ENCODE assay signal across 8 cellular contexts in the genomic region with DNA sequence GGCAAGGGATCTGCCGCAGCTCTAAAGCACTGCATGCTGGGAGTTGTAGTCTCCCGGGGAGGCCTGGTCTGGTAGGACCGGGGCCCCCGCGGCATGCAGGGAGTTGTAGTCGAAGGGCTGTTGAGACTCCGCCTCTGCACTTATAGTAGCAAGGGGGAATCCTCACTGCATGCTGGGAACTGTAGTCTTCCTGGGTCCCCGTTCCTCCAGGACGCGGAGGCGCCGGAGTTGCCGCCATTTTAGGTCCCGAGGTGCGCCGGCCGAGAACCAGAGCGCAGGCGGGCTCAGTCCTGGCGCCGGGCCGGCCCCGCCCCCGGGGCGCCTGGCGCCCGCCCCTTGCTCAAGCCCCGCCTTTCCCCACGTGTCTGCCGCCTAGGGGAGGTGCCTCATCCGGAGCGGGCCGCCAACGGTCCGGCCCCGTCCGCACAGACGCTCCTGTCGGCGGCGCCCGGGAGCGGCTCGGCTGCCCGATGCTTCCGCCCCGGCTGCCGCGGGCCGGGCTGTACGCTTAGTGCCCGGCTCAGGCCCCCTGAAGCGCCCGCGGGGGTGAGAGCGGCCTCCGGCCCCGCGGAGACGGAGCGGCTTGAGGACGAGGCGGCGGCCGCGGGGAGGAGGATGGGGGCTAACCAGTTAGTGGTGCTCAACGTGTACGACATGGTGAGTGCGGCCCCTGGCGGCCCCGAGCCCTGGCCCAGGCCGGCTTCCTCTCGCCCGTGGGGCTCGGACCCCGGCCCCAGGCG. TPM values are rescaled to one million over a fixed set of nuclear protein-coding genes. Genes with fewer than 3 reads are reported as not detected.
DNase-seq lines count a peak whose midpoint lies in the region; ATAC-seq and TF ChIP-seq lines count a peak whose summit lies in the region.

A gene (plus strand): TSS at position 428 of the 740 bp plus-strand sequence. CDS start 188 bp downstream, at position 616.

- H3K9me3 ChIP-seq in DOHH2 (ENCODE audit: control insufficient read depth, insufficient read depth, low read length) (no peaks in the 10 kb centered on the region), KOPT-K1 (ENCODE audit: insufficient read depth, low read length, poor library complexity, severe bottlenecking) (no peaks in the 10 kb centered on the region), Peyer's patch (no peaks in the 10 kb centered on the region), esophagus muscularis mucosa (no peaks in the 10 kb centered on the region), muscle layer of duodenum (ENCODE audit: control insufficient read depth in 1 of 2, low read length in 2 of 2) (no peaks in the 10 kb centered on the region)

- H3K27ac ChIP-seq in DOHH2 (ENCODE audit: low read depth, low read length) (peak within 1 kb of the TSS; percentile 78), KOPT-K1 (ENCODE audit: low read depth, low read length, poor library complexity, severe bottlenecking) (peak within 1 kb of the TSS; percentile 85), Peyer's patch (peak within 1 kb of the TSS; percentile 90 to 98 (median 95)), esophagus muscularis mucosa (replicated peaks in 1 of 4) (peak within 1 kb of the TSS; percentile 95 to 97 (median 97)), muscle layer of duodenum (ENCODE audit: low read length) (peak within 1 kb of the TSS; percentile 78)

- peaks cover 49% of the 10 kb centered on the region for H3K79me2 ChIP-seq in DOHH2 (ENCODE audit: control insufficient read depth, low read length)

- peaks cover 44% of the 10 kb centered on the region for H3K36me3 ChIP-seq in DOHH2 (ENCODE audit: control insufficient read depth, low read length)
- H3K36me3 ChIP-seq in KOPT-K1 (ENCODE audit: insufficient read depth, low read length), result peaks cover 13% of the 10 kb centered on the region
- H3K36me3 ChIP-seq in Peyer's patch, result no peaks in the 10 kb centered on the region
- H3K36me3 ChIP-seq in esophagus muscularis mucosa, result peaks cover 0 to 7% (median 0%) of the 10 kb centered on the region in 4 donors
- H3K36me3 ChIP-seq in muscle layer of duodenum (ENCODE audit: control insufficient read depth in 1 of 2, insufficient read depth in 2 of 2, low read length in 2 of 2), result no peaks in the 10 kb centered on the region

- TF ChIP-seq CTCF in DOHH2 (IDR thresholded peaks at IDR 0.05; ENCODE audit: low read depth, low read length, poor library complexity, severe bottlenecking) (peak; percentile 53), Peyer's patch (IDR thresholded peaks at IDR 0.05) (peak in 5 of 6 experiments; percentile 35 to 64 (median 54)), esophagus muscularis mucosa (IDR thresholded peaks at IDR 0.05) (peak; percentile 52 to 57 (median 55))

- peaks cover 8% of the 10 kb centered on the region; the same call in 1 of the 2 replicates for H4K20me1 ChIP-seq in DOHH2 (ENCODE audit: control insufficient read depth, insufficient read depth, low read depth, low read length)

- H3K9me2 ChIP-seq in DOHH2 (replicated peaks; ENCODE audit: control insufficient read depth, low read length), result no peaks in the 10 kb centered on the region

- TF ChIP-seq POLR2A in Peyer's patch (IDR thresholded peaks at IDR 0.05) (peak; percentile 96 to 97), esophagus muscularis mucosa (IDR thresholded peaks at IDR 0.05; ENCODE audit: low read depth) (peak; percentile 95)

- H3K4me1 ChIP-seq in DOHH2 (ENCODE audit: control insufficient read depth, low read length) (peaks cover 42% of the 10 kb centered on the region), Peyer's patch (peaks cover 0 to 19% (median 4%) of the 10 kb centered on the region in 4 donors), esophagus muscularis mucosa (peaks cover 34 to 49% (median 45%) of the 10 kb centered on the region in 4 donors), muscle layer of duodenum (ENCODE audit: control insufficient read depth in 1 of 2, insufficient read depth in 2 of 2, low read length in 2 of 2) (peaks cover 5 to 22% of the 10 kb centered on the region in 2 donors)

- no peak for TF ChIP-seq EP300 in esophagus muscularis mucosa (IDR thresholded peaks at IDR 0.05)

- WGBS in esophagus muscularis mucosa, result 0% methylated on average over 7 of the region's 77 CpGs

- H3K4me3 ChIP-seq in DOHH2 (ENCODE audit: low read length), result peak within 1 kb of the TSS; percentile 82
- peak within 1 kb of the TSS; percentile 71 to 90 (median 86) for H3K4me3 ChIP-seq in Peyer's patch
- H3K4me3 ChIP-seq in esophagus muscularis mucosa, result peak within 1 kb of the TSS; percentile 72 to 90 (median 78)
- peak within 1 kb of the TSS; percentile 85 to 93 for H3K4me3 ChIP-seq in muscle layer of duodenum (ENCODE audit: low read depth in 1 of 2, low read length in 2 of 2)

- intact Hi-C loops in esophagus muscularis mucosa (cut with DNase I), result loop anchor here (5.0 kb wide), 2 partner anchors 201 to 324 kb away; a partner anchor contains a TSS

- ATAC-seq in GM21786 (IDR thresholded peaks at IDR 0.05; ENCODE audit: unreplicated experiment), result peak; percentile 94

- H3K4me2 ChIP-seq in DOHH2 (ENCODE audit: low read length), result peak within 1 kb of the TSS; percentile 91

- no peaks in the 10 kb centered on the region for H3F3A ChIP-seq in DOHH2 (ENCODE audit: control insufficient read depth, insufficient read depth)

- DNase-seq in Peyer's patch, result peak; percentile 98 to 100 (median 99)
- peak; percentile 95 to 98 for DNase-seq in activated T-cell treated with anti-CD3 and anti-CD28 coated beads, Interleukin-2, amount 50 U/mL, for 48 hours
- DNase-seq in esophagus muscularis mucosa (ENCODE audit: extremely low spot score), result peak; percentile 99
- DNase-seq in stimulated activated CD8-positive, alpha-beta memory T cell treated with anti-CD3 and anti-CD28 coated beads, Interleukin-7, amount 100 ng/mL, for 4 hours (ENCODE audit: low read depth in 2 of 2), result peak; percentile 98 to 99

- H3K27me3 ChIP-seq in DOHH2 (ENCODE audit: control insufficient read depth, low read length) (no peaks in the 10 kb centered on the region), Peyer's patch (no peaks in the 10 kb centered on the region), esophagus muscularis mucosa (no peaks in the 10 kb centered on the region), muscle layer of duodenum (ENCODE audit: low read depth, low read length) (no peaks in the 10 kb centered on the region)

RNA-seq across cellular contexts. Expression of the gene that starts here (rescaled TPM):
- total RNA-seq in Peyer's patch (10 to 100 TPM; 19.8 to 41.0 (median 25.7) TPM), esophagus muscularis mucosa (10 to 100 TPM; 30.3 to 59.6 (median 31.4) TPM)

Comparison
In these comparisons a context has a peak if more than half of its experiments do, and no peak if none do; other contexts are left out.
1. Peak in every context shown above with its lines: DNase-seq, ATAC-seq, H3K4me3 ChIP-seq and H3K27ac ChIP-seq.